Comparison of ENCODE assay signal across 25 cellular contexts in the genomic region with DNA sequence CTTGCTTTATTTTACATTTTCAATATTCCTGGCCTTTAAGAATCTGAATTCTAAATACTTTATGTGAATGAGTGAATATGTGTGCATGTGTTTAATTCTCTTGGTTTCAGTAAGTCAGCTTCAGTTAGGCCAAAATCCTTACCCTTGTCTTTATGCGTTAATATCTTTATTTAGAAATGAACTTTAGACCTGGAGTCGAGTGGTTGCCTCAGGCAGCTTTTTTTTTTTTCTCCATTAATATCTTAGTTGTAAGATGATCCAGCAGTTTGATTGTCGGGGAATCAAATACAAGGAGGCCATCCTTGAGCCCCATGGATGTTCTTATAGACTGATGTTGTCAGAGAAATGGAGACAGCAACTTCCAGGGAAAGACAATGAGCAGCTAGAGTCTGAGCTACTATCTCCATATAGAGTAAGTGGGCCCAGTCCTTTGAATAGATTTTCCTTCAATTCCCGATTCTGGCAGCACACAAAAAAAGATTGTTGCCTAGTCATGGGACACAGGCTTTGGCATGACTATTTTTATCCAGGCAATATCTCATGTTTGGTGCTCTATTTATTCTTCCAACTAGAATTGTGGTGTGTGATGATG.
"Had no signal": no experiment of that assay in that cellular context is flagged by ENCODE, and none has a peak within 500 bp of the region (broad histone marks: within the 10 kb centered on the region; RNA-seq: fewer than 3 reads in every experiment).

No MANE protein-coding gene starts in this region.

- H3K36me3 ChIP-seq: brain microvascular endothelial cell, gastroesophageal sphincter had no signal

- ATAC-seq: activated CD4-positive, alpha-beta T cell treated with anti-CD3 and anti-CD28 coated beads for 36 hours; activated CD8-positive, alpha-beta T cell treated with anti-CD3 and anti-CD28 coated beads for 36 hours; activated T-cell treated with anti-CD3 and anti-CD28 coated beads, Interleukin-2, amount 50 U/mL, for 4 hours; activated T-helper 17 cell treated with anti-CD3 and anti-CD28 coated beads, Interleukin-2, amount 50 U/mL, for 72 hours; esophagus mucosa; gastroesophageal sphincter; T-helper 17 cell had no signal

- H3K9me3 ChIP-seq: gastroesophageal sphincter had no signal

- H3K4me3 ChIP-seq: coronary artery, dorsolateral prefrontal cortex, gastroesophageal sphincter had no signal

- H3K27me3 ChIP-seq: brain microvascular endothelial cell, gastroesophageal sphincter had no signal

- H3K27ac ChIP-seq: brain microvascular endothelial cell, coronary artery, dorsolateral prefrontal cortex, gastroesophageal sphincter had no signal

- DNase-seq: activated CD4-positive, alpha-beta T cell treated with anti-CD3 and anti-CD28 coated beads for 36 hours; activated CD4-positive, alpha-beta T cell treated with anti-CD3 and anti-CD28 coated beads, Interleukin-2, amount 10 ng/mL, durations not matched to agents 7 days and 5 days; activated CD4-positive, alpha-beta T cell treated with anti-CD3 and anti-CD28 coated beads, Interleukin-2, amount 50 U/mL, for 4 hours; activated CD4-positive, CD25-positive, alpha-beta regulatory T cell; activated CD4-positive, CD25-positive, alpha-beta regulatory T cell treated with anti-CD3 and anti-CD28 coated beads, Interleukin-2, amount 50 U/mL, for 72 hours; activated CD8-positive, alpha-beta memory T cell treated with anti-CD3 and anti-CD28 coated beads for 24 hours; activated CD8-positive, alpha-beta T cell treated with anti-CD3 and anti-CD28 coated beads for 36 hours; activated effector memory CD4-positive, alpha-beta T cell treated with Interleukin-2 at 50 U/mL for 16 hours; activated gamma-delta T cell treated with Interleukin-2 at 50 U/mL for 16 hours; activated naive CD4-positive, alpha-beta T cell treated with anti-CD3 and anti-CD28 coated beads, Interleukin-2, amount 50 U/mL, for 16 hours; activated naive CD4-positive, alpha-beta T cell treated with Interleukin-2 at 50 U/mL for 16 hours; activated T-cell treated with anti-CD3 and anti-CD28 coated beads, Interleukin-2, amount 50 U/mL, for 4 hours; amniotic stem cell; anterior cingulate cortex; brain microvascular endothelial cell; dorsolateral prefrontal cortex; effector memory CD4-positive, alpha-beta T cell; endodermal cell; foreskin fibroblast; T-helper 1 cell; T-helper 17 cell had no signal
